In genomic region chr17:65183736-65184135, GRCh38 we compare ENCODE assay signal across 12 cellular contexts. TPM values are rescaled to one million over a fixed set of nuclear protein-coding genes. Genes with fewer than 3 reads are reported as not detected.
DNase-seq lines count a peak whose midpoint lies in the region; ATAC-seq and TF ChIP-seq lines count a peak whose summit lies in the region.
"Had no signal": no experiment of that assay in that cellular context is flagged by ENCODE, and none has a peak within 500 bp of the region (broad histone marks: within the 10 kb centered on the region; RNA-seq: fewer than 3 reads in every experiment).

No MANE protein-coding gene starts in this region.

- intact Hi-C loops in PC-9 (cut with micrococcal nuclease; ENCODE audit: unreplicated experiment), result no loop called here

- no peak overlapping the region for H4K12ac ChIP-seq in trophoblast cell (ENCODE audit: low read depth, low read length)

- H3K27ac ChIP-seq in PC-9, result no peak overlapping the region
- H3K27ac ChIP-seq in trophoblast cell (ENCODE audit: low read depth, low read length), result no peak overlapping the region
- H3K27ac ChIP-seq: neutrophil had no signal

- POLR2A ChIA-PET in PC-9 (lab: Charles Lee; ENCODE audit: unreplicated experiment), result interaction anchor here (0.6 kb wide), 3 partner anchors 77 to 1231 kb away, joined by 3 to 18 read pairs (median 3); no protein-coding TSS in a partner anchor

- TF ChIP-seq CTCF in PC-9 (conservative IDR thresholded peaks at IDR 0.05) (no peak), fibroblast of pulmonary artery (IDR thresholded peaks at IDR 0.05; ENCODE audit: low read length, missing control alignments) (no peak)

- no peak overlapping the region for H3K18ac ChIP-seq in trophoblast cell (ENCODE audit: low read length)

- H3K4me2 ChIP-seq in PC-9, result peak overlapping the region; percentile 23; the same call in 1 of the 2 replicates
- peak overlapping the region; percentile 2 for H3K4me2 ChIP-seq in trophoblast cell (ENCODE audit: low read length)

- no peak for ATAC-seq in GM18909 (IDR thresholded peaks at IDR 0.05; ENCODE audit: poor library complexity, unreplicated experiment)

- H3K36me3 ChIP-seq in PC-9 (ENCODE audit: low read depth), result no peaks in the 10 kb centered on the region
- no peaks in the 10 kb centered on the region for H3K36me3 ChIP-seq in trophoblast cell (ENCODE audit: control insufficient read depth in 1 of 2, insufficient read depth in 2 of 2, low read length in 2 of 2)
- H3K36me3 ChIP-seq: neutrophil had no signal

- peaks cover 6% of the 10 kb centered on the region for H3K79me1 ChIP-seq in trophoblast cell (ENCODE audit: low read length)

- no peak overlapping the region for H3K23ac ChIP-seq in trophoblast cell (ENCODE audit: low read length)

- no TSS peak for BruUV-seq in PC-9 (replicated peaks; lab: Mats Ljungman, UMichigan)

- peak overlapping the region; percentile 60 for H4K91ac ChIP-seq in trophoblast cell (ENCODE audit: low read depth, low read length)

- H3K4ac ChIP-seq in trophoblast cell (ENCODE audit: low read depth, low read length), result no peak overlapping the region

- H3K4me3 ChIP-seq in PC-9 (no peak overlapping the region), fibroblast of pulmonary artery (replicated peaks; ENCODE audit: low read depth, low read length) (no peak overlapping the region), trophoblast cell (ENCODE audit: low read depth, low read length) (no peak overlapping the region)

- H3K9me3 ChIP-seq in PC-9 (ENCODE audit: insufficient read depth, low read depth) (no peaks in the 10 kb centered on the region), trophoblast cell (ENCODE audit: insufficient read depth, low read depth, low read length) (no peaks in the 10 kb centered on the region)
- H3K9me3 ChIP-seq: neutrophil had no signal

- no peak overlapping the region for H3K14ac ChIP-seq in trophoblast cell (ENCODE audit: low read length)

- H3K79me2 ChIP-seq in PC-9 (ENCODE audit: low read depth), result no peaks in the 10 kb centered on the region
- no peaks in the 10 kb centered on the region for H3K79me2 ChIP-seq in trophoblast cell (ENCODE audit: control insufficient read depth, insufficient read depth, low read length, poor library complexity)

- H3K27me3 ChIP-seq in PC-9 (ENCODE audit: insufficient read depth, low read depth) (no peaks in the 10 kb centered on the region), trophoblast cell (ENCODE audit: insufficient read depth, low read length) (no peaks in the 10 kb centered on the region)
- H3K27me3 ChIP-seq: neutrophil had no signal

- CTCF ChIA-PET in PC-9 (lab: Charles Lee), result no interaction called here

- no peaks in the 10 kb centered on the region for H3K9me2 ChIP-seq in PC-9 (ENCODE audit: insufficient read depth)

- no peak overlapping the region for H2BK12ac ChIP-seq in trophoblast cell (ENCODE audit: low read length)

- H3K9ac ChIP-seq in trophoblast cell (ENCODE audit: low read length), result no peak overlapping the region

- no peaks in the 10 kb centered on the region for H4K20me1 ChIP-seq in PC-9 (ENCODE audit: insufficient read depth)

- peaks cover 4% of the 10 kb centered on the region; the same call in 1 of the 2 replicates for H3F3A ChIP-seq in PC-9 (ENCODE audit: insufficient read depth, low read depth)

- peak; percentile 76 for DNase-seq in GM03348 (ENCODE audit: low spot score)
- DNase-seq in PC-9, result peak; percentile 60 to 84
- DNase-seq in fibroblast of pulmonary artery (ENCODE audit: low read depth), result peak; percentile 78
- DNase-seq in trophoblast cell, result peak in 1 of 2 donors; percentile 18
- no peak for DNase-seq in Kasumi-1 (lab: John Stamatoyannopoulos, UW)
- no peak for DNase-seq in T-helper 1 cell
- DNase-seq in NCI-H1417 treated with DMSO at 0.1 percent for 48 hours (lab: John Stamatoyannopoulos, UW), result no peak
- DNase-seq: activated CD4-positive, alpha-beta T cell treated with anti-CD3 and anti-CD28 coated beads, Interleukin-2, amount 50 U/mL, for 1 hour; amniotic stem cell; NCI-H1694 had no signal

- H2AK5ac ChIP-seq in trophoblast cell (ENCODE audit: low read length), result no peak overlapping the region

- WGBS in trophoblast cell (ENCODE audit: extremely low coverage, insufficient coverage, insufficient read length), result no CpG with 5 or more reads among the region's 6 CpGs

- no peak overlapping the region for H2AFZ ChIP-seq in PC-9
- no peak overlapping the region for H2AFZ ChIP-seq in trophoblast cell (ENCODE audit: insufficient read depth, low read length, poor library complexity)

- H2BK5ac ChIP-seq in trophoblast cell (ENCODE audit: low read depth, low read length, poor library complexity), result no peak overlapping the region

- H3K4me1 ChIP-seq in PC-9 (replicated peaks; ENCODE audit: insufficient read depth) (peaks cover 16% of the 10 kb centered on the region), trophoblast cell (ENCODE audit: control insufficient read depth in 1 of 2, insufficient read depth in 2 of 2, low read length in 2 of 2) (peaks cover 4 to 11% of the 10 kb centered on the region in 2 experiments)

- H2BK120ac ChIP-seq in trophoblast cell (ENCODE audit: insufficient read depth, low read length, poor library complexity), result peak overlapping the region; percentile 16

- no peak overlapping the region for H4K8ac ChIP-seq in trophoblast cell (ENCODE audit: low read depth, low read length)

RNA-seq across cellular contexts. Expression of gene RGS9, which starts 46.6 kb away (rescaled TPM):
- total RNA-seq in PC-9 (2021), result 5.7 and 6.1 TPM in 2 replicates
- 7.3 and 8.2 TPM in 2 replicates for polyA plus RNA-seq in trophoblast cell (2013)

Comparison
In these comparisons a context has a peak if more than half of its experiments do, and no peak if none do; other contexts are left out.
1. DNase-seq: peak in GM03348 (single experiment), PC-9 (2 of 2) and fibroblast of pulmonary artery (single experiment); none in Kasumi-1 (0 of 2), T-helper 1 cell (0 of 5) and NCI-H1417 treated with DMSO at 0.1 percent for 48 hours (single experiment).